7 cellular contexts compared by ENCODE assay signal in the genomic region with DNA sequence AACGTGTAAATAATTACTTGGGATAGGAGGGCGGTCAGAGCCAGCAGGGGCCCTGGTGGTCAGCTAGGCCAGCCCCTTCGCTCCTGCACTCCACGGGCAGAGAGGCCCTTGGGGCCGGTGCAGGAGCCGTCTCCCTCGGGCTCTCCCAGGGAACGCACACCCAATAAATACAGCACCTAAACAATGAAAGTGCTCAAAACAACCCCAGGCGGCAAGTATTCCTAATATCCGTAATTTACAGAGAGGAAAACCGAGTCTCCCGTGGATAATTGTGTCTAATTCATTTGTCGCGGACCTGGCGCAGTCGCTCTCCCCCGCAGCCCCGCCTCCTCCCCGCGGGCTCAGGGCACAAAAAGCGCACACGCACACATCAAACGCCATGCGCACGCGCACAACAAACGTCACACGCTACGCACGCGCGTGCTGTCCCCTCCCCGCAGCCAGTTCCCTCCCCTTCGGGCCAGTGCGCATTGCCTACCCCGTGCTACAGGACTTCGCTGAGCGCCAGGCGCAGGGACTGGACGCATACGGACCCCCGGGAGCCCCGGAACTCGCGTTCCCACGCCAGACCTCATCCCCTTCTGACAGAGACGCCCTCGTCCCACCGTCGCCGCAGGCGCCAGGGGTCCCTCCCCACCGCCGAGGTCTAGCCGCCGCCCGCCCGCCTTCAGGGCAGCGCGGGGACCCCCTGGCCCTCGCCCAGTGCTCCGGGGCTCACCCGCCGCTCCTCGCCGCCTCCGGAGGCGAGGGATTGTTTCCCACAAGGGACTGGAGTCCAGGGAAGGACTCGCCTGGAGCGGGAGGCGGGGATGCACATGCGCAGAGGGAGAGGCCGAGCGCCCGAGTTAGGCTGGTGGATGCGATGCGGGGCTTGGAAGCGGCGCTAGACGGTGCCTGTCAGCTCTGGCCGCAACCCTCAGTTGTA.
DNase-seq lines count a peak whose midpoint lies in the region; ATAC-seq and TF ChIP-seq lines count a peak whose summit lies in the region.

TSS of gene ZNF248 (minus strand) at position 324 of the 925 bp plus-strand sequence. CDS start 1,300 bp downstream, outside the sequence.

- in situ Hi-C loops in astrocyte of the spinal cord (cut with HindIII; ENCODE audit: low sequenced_read_pairs), result no loop called here

- TF ChIP-seq CTCF in astrocyte of the spinal cord (IDR thresholded peaks at IDR 0.05; ENCODE audit: low read depth, low read length), result no peak

- ATAC-seq in GM18511 (IDR thresholded peaks at IDR 0.05; ENCODE audit: unreplicated experiment) (peak; percentile 94), HG03025 (IDR thresholded peaks at IDR 0.05; ENCODE audit: low FRiP score, unreplicated experiment) (peak; percentile 94)

- DNase-seq in NCI-H2029 treated with DMSO at 0.1 percent for 48 hours (lab: John Stamatoyannopoulos, UW), result peak; percentile 43
- DNase-seq in T1000 (lab: John Stamatoyannopoulos, UW), result peak; percentile 79
- peak; percentile 96 for DNase-seq in astrocyte of the spinal cord (ENCODE audit: low read depth, low spot score)
- DNase-seq in hypothalamus (lab: John Stamatoyannopoulos, UW), result peak; percentile 73 to 97 (median 93)
- peak; percentile 95 for DNase-seq in skeletal muscle cell (ENCODE audit: low read depth)

- H3K4me3 ChIP-seq in astrocyte of the spinal cord (ENCODE audit: low read depth, low read length) (peak within 1 kb of the TSS; percentile 84), skeletal muscle cell (ENCODE audit: low read depth, low read length) (peak within 1 kb of the TSS; percentile 74)

Comparison
In these comparisons a context has a peak if more than half of its experiments do, and no peak if none do; other contexts are left out.
1. Peak in every context shown above with its lines: DNase-seq, ATAC-seq and H3K4me3 ChIP-seq.
2. DNase-seq: peak in every context shown above with its lines; median percentile 96 in astrocyte of the spinal cord; 95 in skeletal muscle cell; 93 in hypothalamus; 79 in T1000; 43 in NCI-H2029 treated with DMSO at 0.1 percent for 48 hours.